Comparison of ENCODE assay signal across 8 cellular contexts in genomic region chr6:28136585-28137457, GRCh38. TPM values are rescaled to one million over a fixed set of nuclear protein-coding genes. Genes with fewer than 3 reads are reported as not detected.
A peak's percentile ranks its signal among the peaks of the same experiment; 100 is the strongest.
DNase-seq lines count a peak whose midpoint lies in the region; TF ChIP-seq lines count a peak whose summit lies in the region.

No MANE protein-coding gene starts in this region.

- H3K27ac Mint-ChIP-seq in CD8-positive, alpha-beta memory T cell, result peak overlapping the region; percentile 97 to 100 (median 99)
- H3K27ac Mint-ChIP-seq in endodermal cell, result peak overlapping the region; percentile 97

- no peaks in the 10 kb centered on the region for H3K27me3 Mint-ChIP-seq in CD8-positive, alpha-beta memory T cell
- H3K27me3 Mint-ChIP-seq in endodermal cell (ENCODE audit: insufficient read depth), result peaks cover 25% of the 10 kb centered on the region

- peak; percentile 59 to 83 (median 67) for DNase-seq in CD8-positive, alpha-beta memory T cell
- DNase-seq in GM20000 (ENCODE audit: low spot score), result peak; percentile 70
- peak; percentile 89 for DNase-seq in HT-29 (ENCODE audit: low spot score)
- DNase-seq in NOMO-1 treated with dmso at 0.1 percent for 144 hours (lab: John Stamatoyannopoulos, UW; ENCODE audit: unreplicated experiment), result peak; percentile 74
- DNase-seq in activated CD8-positive, alpha-beta memory T cell treated with anti-CD3 and anti-CD28 coated beads, Interleukin-2, amount 50 U/mL, for 24 hours (ENCODE audit: extremely low read depth), result peak; percentile 65
- DNase-seq in endodermal cell, result peak; percentile 94
- DNase-seq in mesenteric fat pad (ENCODE audit: low spot score), result peak; percentile 96
- peak; percentile 58 for DNase-seq in stimulated activated CD8-positive, alpha-beta memory T cell treated with anti-CD3 and anti-CD28 coated beads, Interleukin-15, amount 100 ng/mL, for 1 hour (ENCODE audit: low read depth)

- H3K4me3 Mint-ChIP-seq in CD8-positive, alpha-beta memory T cell, result peak overlapping the region; percentile 91 to 99 (median 97)
- peak overlapping the region; percentile 89 for H3K4me3 Mint-ChIP-seq in endodermal cell

- H3K36me3 ChIP-seq in CD8-positive, alpha-beta memory T cell (ENCODE audit: insufficient read depth, low read length), result no peaks in the 10 kb centered on the region
- no peaks in the 10 kb centered on the region for H3K36me3 ChIP-seq in endodermal cell (ENCODE audit: control insufficient read depth, insufficient read depth, low read length)

- POLR2A ChIA-PET in CD8-positive, alpha-beta memory T cell (lab: Charles Lee), result interaction anchor here (0.9 to 2.1 kb wide), 4 partner anchors 12 to 262 kb away, joined by 3 to 12 read pairs (median 7); partner anchors contain the start of genes ZKSCAN4, ZSCAN12 and ZSCAN16

- H3K27ac ChIP-seq in CD8-positive, alpha-beta memory T cell (ENCODE audit: low read depth, low read length), result peak overlapping the region; percentile 91
- H3K27ac ChIP-seq in endodermal cell (ENCODE audit: low read depth, low read length), result peak overlapping the region; percentile 90

- TF ChIP-seq CTCF in GM20000 (IDR thresholded peaks at IDR 0.05; ENCODE audit: extremely low read depth, missing control alignments), result no peak
- no peak for TF ChIP-seq CTCF in endodermal cell (conservative IDR thresholded peaks at IDR 0.05)

- peak overlapping the region; percentile 91 for H3K4me3 ChIP-seq in CD8-positive, alpha-beta memory T cell (ENCODE audit: low read length)
- peak overlapping the region; percentile 86 for H3K4me3 ChIP-seq in endodermal cell (ENCODE audit: low read length)

- CTCF ChIA-PET in CD8-positive, alpha-beta memory T cell (lab: Charles Lee), result interaction anchor here (1.3 to 1.6 kb wide), 3 partner anchors 8 to 219 kb away, joined by 4 to 6 read pairs (median 4); partner anchors contain the start of gene ZSCAN16

- 0 to 1% methylated on average over 28 to 57 of the region's 57 CpGs for WGBS in endodermal cell (ENCODE audit: insufficient coverage in 1 of 2, insufficient read length in 1 of 2), 2 experiments

- no peaks in the 10 kb centered on the region for H3K9me3 ChIP-seq in CD8-positive, alpha-beta memory T cell (ENCODE audit: low read length)
- H3K9me3 ChIP-seq in endodermal cell (ENCODE audit: control insufficient read depth, low read length), result no peaks in the 10 kb centered on the region

- peaks cover 0 to 34% (median 1%) of the 10 kb centered on the region in 3 donors for H3K36me3 Mint-ChIP-seq in CD8-positive, alpha-beta memory T cell
- H3K36me3 Mint-ChIP-seq in endodermal cell (ENCODE audit: low read depth), result no peaks in the 10 kb centered on the region

- H3K4me1 Mint-ChIP-seq in CD8-positive, alpha-beta memory T cell, result peaks cover 62 to 81% (median 74%) of the 10 kb centered on the region in 3 donors
- H3K4me1 Mint-ChIP-seq in endodermal cell, result peaks cover 21% of the 10 kb centered on the region

- H3K4me1 ChIP-seq in CD8-positive, alpha-beta memory T cell (ENCODE audit: insufficient read depth, low read length), result peaks cover 32% of the 10 kb centered on the region
- no peaks in the 10 kb centered on the region for H3K4me1 ChIP-seq in endodermal cell (ENCODE audit: control insufficient read depth, insufficient read depth, low read length)

- no peaks in the 10 kb centered on the region for H3K27me3 ChIP-seq in CD8-positive, alpha-beta memory T cell (ENCODE audit: insufficient read depth, low read length, poor library complexity, severe bottlenecking)
- peaks cover 14% of the 10 kb centered on the region for H3K27me3 ChIP-seq in endodermal cell (ENCODE audit: control insufficient read depth, insufficient read depth, low read length, poor library complexity, severe bottlenecking)

- H3K9ac ChIP-seq in endodermal cell (ENCODE audit: extremely low read depth, low read length, poor library complexity, severe bottlenecking), result peak overlapping the region; percentile 59

- H3K9me3 Mint-ChIP-seq in CD8-positive, alpha-beta memory T cell, result no peaks in the 10 kb centered on the region
- no peaks in the 10 kb centered on the region for H3K9me3 Mint-ChIP-seq in endodermal cell

RNA-seq across cellular contexts. Expression of gene ZKSCAN8, which starts 4.9 kb away (rescaled TPM):
- total RNA-seq in CD8-positive, alpha-beta memory T cell, result 10 to 100 TPM; 15.6 to 17.4 TPM
- 1.9 TPM for polyA plus RNA-seq in CD8-positive, alpha-beta memory T cell
- 5.3 and 5.7 TPM in 2 replicates for total RNA-seq in HT-29 (2014; rRNA removed; shearing (Covaris generic))
- total RNA-seq in endodermal cell (10 to 100 TPM; 29.0 to 41.6 TPM), mesenteric fat pad (15.1 TPM)
- polyA plus RNA-seq in endodermal cell (2013, experiment 1 of 2), result 35.5 TPM
- polyA plus RNA-seq in endodermal cell (2013, experiment 2 of 2), result 31.8 TPM

RNA-seq across cellular contexts. Expression of gene ZSCAN16, which starts 12.4 kb away (rescaled TPM):
- total RNA-seq in CD8-positive, alpha-beta memory T cell, result 1 to 10 TPM; 5.3 to 5.8 TPM
- 11.5 TPM for polyA plus RNA-seq in CD8-positive, alpha-beta memory T cell
- 4.5 and 5.8 TPM in 2 replicates for total RNA-seq in HT-29 (2014; rRNA removed; shearing (Covaris generic))
- 1 to 10 TPM; 6.0 to 7.4 TPM for total RNA-seq in endodermal cell
- polyA plus RNA-seq in endodermal cell (2013, experiment 1 of 2), result 6.1 TPM
- polyA plus RNA-seq in endodermal cell (2013, experiment 2 of 2), result 5.2 TPM
- total RNA-seq in mesenteric fat pad, result 3.4 TPM

RNA-seq across cellular contexts. Expression of gene ZNF165, which starts 56.5 kb away (rescaled TPM):
- total RNA-seq in CD8-positive, alpha-beta memory T cell, result 1 to 10 TPM; 1.6 to 1.9 TPM
- polyA plus RNA-seq in CD8-positive, alpha-beta memory T cell, result 0.78 TPM
- total RNA-seq in HT-29 (2014; rRNA removed; shearing (Covaris generic)), result 4.4 and 5.2 TPM in 2 replicates
- total RNA-seq in endodermal cell (1 to 10 TPM; 5.7 to 7.1 TPM), mesenteric fat pad (0.19 TPM)
- 1.7 TPM for polyA plus RNA-seq in endodermal cell (2013, experiment 1 of 2)
- 1.7 TPM for polyA plus RNA-seq in endodermal cell (2013, experiment 2 of 2)

Comparison
In these comparisons a context has a peak if more than half of its experiments do, and no peak if none do; other contexts are left out.
1. Peak in every context shown above with its lines: DNase-seq, H3K4me3 ChIP-seq and H3K27ac ChIP-seq.